Comparison of ENCODE assay signal across 15 cellular contexts in genomic region chr15:22257668-22258401, GRCh38.
DNase-seq lines count a peak whose midpoint lies in the region; ATAC-seq, FAIRE-seq and TF ChIP-seq lines count a peak whose summit lies in the region.
"Had no signal": no experiment of that assay in that cellular context is flagged by ENCODE, and none has a peak within 500 bp of the region (broad histone marks: within the 10 kb centered on the region; RNA-seq: fewer than 3 reads in every experiment).

No MANE protein-coding gene starts in this region.

- H3K36me3 ChIP-seq in HepG2 (replicated peaks in 1 of 2; ENCODE audit: control insufficient read depth in 1 of 2, insufficient read depth in 2 of 2, low read length in 2 of 2) (no peaks in the 10 kb centered on the region), right lobe of liver (no peaks in the 10 kb centered on the region)
- H3K36me3 ChIP-seq: BE2C had no signal

- no peaks in the 10 kb centered on the region for H3K9me3 ChIP-seq in HepG2 (ENCODE audit: low read length)
- no peaks in the 10 kb centered on the region for H3K9me3 ChIP-seq in right lobe of liver
- H3K9me3 ChIP-seq: BE2C had no signal

- no peak; the same call in 2 of the 3 replicates for ATAC-seq in HepG2
- ATAC-seq in right lobe of liver: no peak
- ATAC-seq in stimulated activated memory B cell treated with anti-CD40 and anti-IgM and Interleukin-4, amounts not matched to agents 10 μg/mL and 1 μg/mL and 100 μg/mL, for 72 hours: peak; percentile 77

- no peak overlapping the region for H3K27ac Mint-ChIP-seq in stimulated activated memory B cell treated with anti-CD40 and anti-IgM and Interleukin-4, amounts not matched to agents 10 μg/mL and 1 μg/mL and 100 μg/mL, for 72 hours
- H3K27ac Mint-ChIP-seq: CD4-positive, alpha-beta memory T cell had no signal

- no peak for TF ChIP-seq CTCF in HepG2 (CRISPR knock-in tag; IDR thresholded peaks at IDR 0.05)
- TF ChIP-seq CTCF in right lobe of liver (IDR thresholded peaks at IDR 0.05): no peak
- no peak for TF ChIP-seq CTCF in GM20000 (IDR thresholded peaks at IDR 0.05; ENCODE audit: extremely low read depth, missing control alignments)

- H2AFZ ChIP-seq in HepG2 (ENCODE audit: low read length): no peak overlapping the region

- DNase-seq in HepG2 (ENCODE audit: low spot score) (no peak), right lobe of liver (no peak), GM20000 (ENCODE audit: low spot score) (peak; percentile 60), fibroblast of gingiva (ENCODE audit: low read depth) (peak; percentile 23), dedifferentiated amniotic fluid mesenchymal stem cell (ENCODE audit: extremely low spot score) (no peak), erythroblast (lab: John Stamatoyannopoulos, UW) (no peak)
- no peak for DNase-seq in activated T-cell treated with anti-CD3 and anti-CD28 coated beads, Interleukin-2, amount 50 U/mL, for 1 hour
- DNase-seq: BE2C, DMS79, IMR-90 had no signal

- H3K4me1 ChIP-seq in HepG2 (ENCODE audit: insufficient read depth, low read length): no peaks in the 10 kb centered on the region
- H3K4me1 ChIP-seq in right lobe of liver: peaks cover 0 to 39% (median 19%) of the 10 kb centered on the region in 4 donors
- H3K4me1 ChIP-seq: BE2C had no signal

- H3K36me3 Mint-ChIP-seq in stimulated activated memory B cell treated with anti-CD40 and anti-IgM and Interleukin-4, amounts not matched to agents 10 μg/mL and 1 μg/mL and 100 μg/mL, for 72 hours: no peaks in the 10 kb centered on the region
- H3K36me3 Mint-ChIP-seq: CD4-positive, alpha-beta memory T cell had no signal

- no peak overlapping the region for H3K4me3 Mint-ChIP-seq in stimulated activated memory B cell treated with anti-CD40 and anti-IgM and Interleukin-4, amounts not matched to agents 10 μg/mL and 1 μg/mL and 100 μg/mL, for 72 hours

- H3K27me3 ChIP-seq in HepG2 (ENCODE audit: control insufficient read depth in 1 of 2, insufficient read depth in 2 of 2, low read length in 2 of 2): peaks cover 0 to 3% of the 10 kb centered on the region in 2 experiments; a peak in 1 of 5 replicates
- no peaks in the 10 kb centered on the region for H3K27me3 ChIP-seq in right lobe of liver
- H3K27me3 ChIP-seq: BE2C had no signal

- no peak for FAIRE-seq in HepG2 (lab: Jason Lieb, UNC)
- FAIRE-seq: G401.6, GM12892 had no signal

- peaks cover 18% of the 10 kb centered on the region for H3K4me1 Mint-ChIP-seq in stimulated activated memory B cell treated with anti-CD40 and anti-IgM and Interleukin-4, amounts not matched to agents 10 μg/mL and 1 μg/mL and 100 μg/mL, for 72 hours

- H3K27me3 Mint-ChIP-seq in stimulated activated memory B cell treated with anti-CD40 and anti-IgM and Interleukin-4, amounts not matched to agents 10 μg/mL and 1 μg/mL and 100 μg/mL, for 72 hours: no peaks in the 10 kb centered on the region

- H3K9ac ChIP-seq in HepG2 (ENCODE audit: insufficient read depth, low read depth, low read length): no peak overlapping the region

- intact Hi-C loops in HepG2 (cut with micrococcal nuclease; ENCODE audit: unreplicated experiment): no loop called here
- intact Hi-C loops in right lobe of liver (cut with DNase I): loop anchor here in 1 of 2 donors (10.0 kb wide), 1 partner anchor 1853 kb away; no protein-coding TSS in a partner anchor

- in situ Hi-C loops in HepG2 (cut with HindIII; ENCODE audit: extremely low pct_ligation_motif_present, low pct_unique_long_range_greater_than_20kb): no loop called here

- TF ChIP-seq EP300 in HepG2 (IDR thresholded peaks at IDR 0.05; ENCODE audit: low read depth in 2 of 2, low read length in 2 of 2) (no peak), HepG2 (CRISPR knock-in tag; IDR thresholded peaks at IDR 0.05; ENCODE audit: borderline replicate concordance) (no peak)

- no TSS peak for BruUV-seq in HepG2 (replicated peaks; lab: Mats Ljungman, UMichigan)

- peak overlapping the region in 1 of 3 experiments; percentile 43; a peak in 1 of 6 replicates for H3K4me3 ChIP-seq in HepG2 (replicated peaks in 1 of 3; ENCODE audit: insufficient read depth in 1 of 3, low read depth in 2 of 3, low read length in 3 of 3)
- peak overlapping the region in 1 of 3 donors; percentile 50 for H3K4me3 ChIP-seq in right lobe of liver

- TF ChIP-seq POLR2A in HepG2 (IDR thresholded peaks at IDR 0.05; ENCODE audit: insufficient read depth in 1 of 2, low read depth in 2 of 2, low read length in 2 of 2) (no peak), right lobe of liver (IDR thresholded peaks at IDR 0.05) (no peak), erythroblast (IDR thresholded peaks at IDR 0.05; ENCODE audit: low read length) (no peak)

- no peaks in the 10 kb centered on the region for H3K79me2 ChIP-seq in HepG2 (ENCODE audit: insufficient read depth, low read length)

- CTCF ChIA-PET in HepG2 (lab: Yijun Ruan, JAX; ENCODE audit: low intra/inter-chr PET ratio, low total read pairs): no interaction called here

- 79% methylated on average over 57 of the region's 134 CpGs for WGBS in HepG2 (ENCODE audit: low lambda C conversion rate)
- no CpG with 5 or more reads among the region's 134 CpGs for WGBS in right lobe of liver (ENCODE audit: insufficient coverage, low coverage, low lambda C conversion rate, missing lambda C conversion rate)

- no peak overlapping the region for H3K27ac ChIP-seq in HepG2 (ENCODE audit: extremely low read length, insufficient read depth, low read length)
- peak overlapping the region in 1 of 3 donors; percentile 69 for H3K27ac ChIP-seq in right lobe of liver
- H3K27ac ChIP-seq: C4-2B had no signal

- TF ChIP-seq RAD21 in HepG2 (CRISPR knock-in tag; IDR thresholded peaks at IDR 0.05): no peak

- POLR2A ChIA-PET in HepG2 (lab: Yijun Ruan, JAX): no interaction called here

- no peaks in the 10 kb centered on the region for H3K9me3 Mint-ChIP-seq in stimulated activated memory B cell treated with anti-CD40 and anti-IgM and Interleukin-4, amounts not matched to agents 10 μg/mL and 1 μg/mL and 100 μg/mL, for 72 hours
- H3K9me3 Mint-ChIP-seq: CD4-positive, alpha-beta memory T cell had no signal

- H3K4me2 ChIP-seq in HepG2 (ENCODE audit: low read depth, low read length): peak overlapping the region; percentile 32

- H4K20me1 ChIP-seq in HepG2 (ENCODE audit: insufficient read depth, low read length): no peaks in the 10 kb centered on the region

TF ChIP-seq in HepG2, 621 proteins besides CTCF, POLR2A, EP300 and RAD21 (continues in another document):
- TF ChIP-seq ATF5 (CRISPR knock-in tag; IDR thresholded peaks at IDR 0.05; ENCODE audit: low read depth): no peak
- no peak for TF ChIP-seq RARG (CRISPR knock-in tag; IDR thresholded peaks at IDR 0.05; ENCODE audit: low read depth)
- TF ChIP-seq HOXA9 (CRISPR knock-in tag; IDR thresholded peaks at IDR 0.05; ENCODE audit: borderline replicate concordance): no peak
- no peak for TF ChIP-seq FOXK1 (CRISPR knock-in tag; IDR thresholded peaks at IDR 0.05; ENCODE audit: borderline replicate concordance, low read depth)
- TF ChIP-seq SNRNP70 (IDR thresholded peaks at IDR 0.05; ENCODE audit: low read depth, low read length): no peak
- TF ChIP-seq ZBTB8A (CRISPR knock-in tag; IDR thresholded peaks at IDR 0.05; ENCODE audit: borderline replicate concordance, low read depth): no peak
- no peak for TF ChIP-seq ZNF17 (CRISPR knock-in tag; IDR thresholded peaks at IDR 0.05)
- TF ChIP-seq ELF1 (CRISPR knock-in tag; IDR thresholded peaks at IDR 0.05): no peak
- no peak for TF ChIP-seq ZNF362 (CRISPR knock-in tag; IDR thresholded peaks at IDR 0.05; ENCODE audit: borderline replicate concordance)
- peak; percentile 62; the same call in 1 of the 2 replicates for TF ChIP-seq TFDP1 (CRISPR knock-in tag; IDR thresholded peaks at IDR 0.05; ENCODE audit: borderline replicate concordance)
- TF ChIP-seq ZNF724P (CRISPR knock-in tag; IDR thresholded peaks at IDR 0.05; ENCODE audit: borderline replicate concordance): no peak
- TF ChIP-seq GMEB1 (CRISPR knock-in tag; IDR thresholded peaks at IDR 0.05; ENCODE audit: borderline replicate concordance): no peak
- no peak for TF ChIP-seq PHF20 (CRISPR knock-in tag; IDR thresholded peaks at IDR 0.05)

Comparison
In these comparisons a context has a peak if more than half of its experiments do, and no peak if none do; other contexts are left out.
1. DNase-seq: peak in GM20000 (single experiment) and fibroblast of gingiva (single experiment); none in HepG2 (single experiment), right lobe of liver (0 of 3), activated T-cell treated with anti-CD3 and anti-CD28 coated beads, Interleukin-2, amount 50 U/mL, for 1 hour (single experiment), dedifferentiated amniotic fluid mesenchymal stem cell (single experiment) and erythroblast (0 of 2).